ENCODE assay signal across 12 cellular contexts in genomic region chr2:85394256-85394655, GRCh38. TPM values are rescaled to one million over a fixed set of nuclear protein-coding genes. Genes with fewer than 3 reads are reported as not detected.
DNase-seq lines count a peak whose midpoint lies in the region; ATAC-seq, FAIRE-seq and TF ChIP-seq lines count a peak whose summit lies in the region.
"Had no signal": no experiment of that assay in that cellular context is flagged by ENCODE, and none has a peak within 500 bp of the region (broad histone marks: within the 10 kb centered on the region; RNA-seq: fewer than 3 reads in every experiment).

No MANE protein-coding gene starts in this region.

- no peaks in the 10 kb centered on the region for H3K9me3 Mint-ChIP-seq in naive thymus-derived CD4-positive, alpha-beta T cell
- H3K9me3 Mint-ChIP-seq: activated CD4-positive, alpha-beta T cell treated with anti-CD3 and anti-CD28 coated beads, Interleukin-2, amount 10 ng/mL, durations not matched to agents 24 days and 14 days; CD8-positive, alpha-beta memory T cell had no signal

- no peak for ATAC-seq in naive thymus-derived CD4-positive, alpha-beta T cell
- no peak for ATAC-seq in stimulated activated naive CD8-positive, alpha-beta T cell treated with anti-CD3 and anti-CD28 coated beads, Interleukin-15, Interleukin-2, amounts not matched to agents 100 U/mL and 50 U/mL, for 24 hours
- no peak for ATAC-seq in HG03565 (IDR thresholded peaks at IDR 0.05; ENCODE audit: unreplicated experiment)

- POLR2A ChIA-PET in naive thymus-derived CD4-positive, alpha-beta T cell (lab: Charles Lee), result interaction anchor here (1.1 kb wide), 1 partner anchor 157 kb away, joined by 3 read pairs; no protein-coding TSS in a partner anchor

- peak overlapping the region in 5 of 9 donors; percentile 18 to 70 (median 51) for H3K27ac Mint-ChIP-seq in naive thymus-derived CD4-positive, alpha-beta T cell
- H3K27ac Mint-ChIP-seq: activated CD4-positive, alpha-beta T cell treated with anti-CD3 and anti-CD28 coated beads, Interleukin-2, amount 10 ng/mL, durations not matched to agents 24 days and 14 days had no signal

- H3K27me3 Mint-ChIP-seq in naive thymus-derived CD4-positive, alpha-beta T cell, result no peaks in the 10 kb centered on the region
- H3K27me3 Mint-ChIP-seq: activated CD4-positive, alpha-beta T cell treated with anti-CD3 and anti-CD28 coated beads, Interleukin-2, amount 10 ng/mL, durations not matched to agents 24 days and 14 days; CD8-positive, alpha-beta memory T cell had no signal

- H3K4me3 Mint-ChIP-seq in naive thymus-derived CD4-positive, alpha-beta T cell, result no peak overlapping the region
- H3K4me3 Mint-ChIP-seq: activated CD4-positive, alpha-beta T cell treated with anti-CD3 and anti-CD28 coated beads, Interleukin-2, amount 10 ng/mL, durations not matched to agents 24 days and 14 days; CD8-positive, alpha-beta memory T cell had no signal

- FAIRE-seq in RCC 7860 (lab: Jason Lieb, UNC), result no peak

- intact Hi-C loops in naive thymus-derived CD4-positive, alpha-beta T cell (cut with micrococcal nuclease), result loop anchor here in 1 of 2 donors (5.0 kb wide), 1 partner anchor 42 kb away; the partner anchor contains the start of genes ELMOD3 and RETSAT

- peaks cover 0 to 18% (median 4%) of the 10 kb centered on the region in 5 donors for H3K36me3 Mint-ChIP-seq in naive thymus-derived CD4-positive, alpha-beta T cell

- no peaks in the 10 kb centered on the region for H3K27me3 ChIP-seq in BE2C
- H3K27me3 ChIP-seq in naive thymus-derived CD4-positive, alpha-beta T cell (ENCODE audit: control insufficient read depth in 2 of 2, insufficient read depth in 2 of 2, low read length in 2 of 2), result no peaks in the 10 kb centered on the region
- H3K27me3 ChIP-seq: esophagus muscularis mucosa had no signal

- no peak overlapping the region for H3K27ac ChIP-seq in naive thymus-derived CD4-positive, alpha-beta T cell (ENCODE audit: low read depth, low read length)
- H3K27ac ChIP-seq: esophagus muscularis mucosa had no signal

- no peak for TF ChIP-seq CTCF in BE2C (IDR thresholded peaks at IDR 0.05; ENCODE audit: low read depth, low read length)

- CTCF ChIA-PET in naive thymus-derived CD4-positive, alpha-beta T cell (lab: Charles Lee), result interaction anchor here (0.6 to 11.5 kb wide), 2 partner anchors 147 to 158 kb away, joined by 3 to 90 read pairs; no protein-coding TSS in a partner anchor

- no peaks in the 10 kb centered on the region for H3K9me3 ChIP-seq in BE2C
- no peaks in the 10 kb centered on the region for H3K9me3 ChIP-seq in naive thymus-derived CD4-positive, alpha-beta T cell (ENCODE audit: control insufficient read depth in 2 of 3, low read length in 3 of 3)
- H3K9me3 ChIP-seq: esophagus muscularis mucosa had no signal

- no peaks in the 10 kb centered on the region for H3K4me1 ChIP-seq in BE2C
- H3K4me1 ChIP-seq in naive thymus-derived CD4-positive, alpha-beta T cell (ENCODE audit: control insufficient read depth in 2 of 2, insufficient read depth in 2 of 2, low read length in 2 of 2), result peaks cover 0 to 11% of the 10 kb centered on the region in 2 donors

- H3K4me3 ChIP-seq in BE2C (ENCODE audit: low read depth, low read length), result no peak overlapping the region
- no peak overlapping the region for H3K4me3 ChIP-seq in naive thymus-derived CD4-positive, alpha-beta T cell (ENCODE audit: low read length)
- H3K4me3 ChIP-seq: esophagus muscularis mucosa had no signal

- DNase-seq in BE2C, result peak; percentile 16
- peak; percentile 22 for DNase-seq in M059J (ENCODE audit: low read depth)
- DNase-seq in amygdala (lab: John Stamatoyannopoulos, UW), result peak in 40 of 56 donors; percentile 11 to 83 (median 61)
- DNase-seq in naive thymus-derived CD4-positive, alpha-beta T cell, result no peak
- DNase-seq in stimulated activated naive CD8-positive, alpha-beta T cell treated with anti-CD3 and anti-CD28 coated beads, Interleukin-15, Interleukin-2, amounts not matched to agents 100 U/mL and 50 U/mL, for 24 hours, result no peak
- no peak for DNase-seq in NCI-H2196 treated with DMSO at 0.1 percent for 48 hours (lab: John Stamatoyannopoulos, UW; ENCODE audit: unreplicated experiment)
- no peak for DNase-seq in RCC 7860 (ENCODE audit: low spot score)
- DNase-seq: activated CD4-positive, alpha-beta T cell treated with anti-CD3 and anti-CD28 coated beads, Interleukin-2, amount 10 ng/mL, durations not matched to agents 24 days and 14 days; CD8-positive, alpha-beta memory T cell; kidney glomerular epithelial cell had no signal

- H3K36me3 ChIP-seq in BE2C, result no peaks in the 10 kb centered on the region
- peaks cover 0 to 35% (median 0%) of the 10 kb centered on the region in 3 experiments for H3K36me3 ChIP-seq in naive thymus-derived CD4-positive, alpha-beta T cell (ENCODE audit: control insufficient read depth in 2 of 3, insufficient read depth in 3 of 3, low read length in 3 of 3)

- peaks cover 5 to 44% (median 15%) of the 10 kb centered on the region in 7 donors for H3K4me1 Mint-ChIP-seq in naive thymus-derived CD4-positive, alpha-beta T cell

RNA-seq across cellular contexts. Expression of gene CAPG, which starts 15.9 kb away (rescaled TPM):
- polyA plus RNA-seq in BE2C (2012; ENCODE audit: insufficient read depth, insufficient read length, low read depth), result not detected
- total RNA-seq in M059J (2014; rRNA removed; shearing (Covaris generic)), result 78.8 and 89.4 TPM in 2 replicates
- total RNA-seq in naive thymus-derived CD4-positive, alpha-beta T cell, result 100 to 1,000 TPM in 2 of 5 experiments, 10 to 100 TPM in 3; 12.9 to 265 (median 29.7) TPM
- 10 to 100 TPM; 34.3 to 36.4 TPM for polyA plus RNA-seq in naive thymus-derived CD4-positive, alpha-beta T cell

RNA-seq across cellular contexts. Expression of gene SH2D6, which starts 24.3 kb away (rescaled TPM):
- 2.0 TPM for polyA plus RNA-seq in BE2C (2012; ENCODE audit: insufficient read depth, insufficient read length, low read depth)
- total RNA-seq in M059J (2014; rRNA removed; shearing (Covaris generic)), result not detected in 2 replicates
- 1 to 10 TPM in 1 of 5 experiments, under 1 TPM in 2, not detected in 2; 0.48 to 1.1 (median 0.94) TPM for total RNA-seq in naive thymus-derived CD4-positive, alpha-beta T cell
- polyA plus RNA-seq in naive thymus-derived CD4-positive, alpha-beta T cell, result not detected
- total RNA-seq: esophagus muscularis mucosa had no signal
- polyA plus RNA-seq: CD8-positive, alpha-beta memory T cell had no signal

RNA-seq across cellular contexts. Expression of gene ELMOD3, which starts 39.7 kb away (rescaled TPM):
- 11.1 TPM for polyA plus RNA-seq in BE2C (2012; ENCODE audit: insufficient read depth, insufficient read length, low read depth)
- 9.6 and 13.1 TPM in 2 replicates for total RNA-seq in M059J (2014; rRNA removed; shearing (Covaris generic))
- 10 to 100 TPM; 20.2 to 33.3 (median 21.7) TPM for total RNA-seq in naive thymus-derived CD4-positive, alpha-beta T cell
- 10 to 100 TPM in 1 of 2 donors, 1 to 10 TPM in 1; 9.4 to 13.3 TPM for polyA plus RNA-seq in naive thymus-derived CD4-positive, alpha-beta T cell

RNA-seq across cellular contexts. Expression of gene RETSAT, which starts 39.9 kb away (rescaled TPM):
- 20.7 TPM for polyA plus RNA-seq in BE2C (2012; ENCODE audit: insufficient read depth, insufficient read length, low read depth)
- total RNA-seq in M059J (2014; rRNA removed; shearing (Covaris generic)), result 19.0 and 25.0 TPM in 2 replicates
- 10 to 100 TPM; 18.5 to 30.5 (median 20.2) TPM for total RNA-seq in naive thymus-derived CD4-positive, alpha-beta T cell
- polyA plus RNA-seq in naive thymus-derived CD4-positive, alpha-beta T cell, result 10 to 100 TPM in 1 of 2 donors, 1 to 10 TPM in 1; 8.9 to 14.5 TPM

Comparison
In these comparisons a context has a peak if more than half of its experiments do, and no peak if none do; other contexts are left out.
1. DNase-seq: peak in BE2C (single experiment), M059J (single experiment) and amygdala (40 of 56); none in naive thymus-derived CD4-positive, alpha-beta T cell (0 of 9), stimulated activated naive CD8-positive, alpha-beta T cell treated with anti-CD3 and anti-CD28 coated beads, Interleukin-15, Interleukin-2, amounts not matched to agents 100 U/mL and 50 U/mL, for 24 hours (single experiment), NCI-H2196 treated with DMSO at 0.1 percent for 48 hours (single experiment) and RCC 7860 (single experiment).